Comparison of ENCODE assay signal across 22 cellular contexts in genomic region chr3:106617276-106617675, GRCh38.
"Had no signal": no experiment of that assay in that cellular context is flagged by ENCODE, and none has a peak within 500 bp of the region (broad histone marks: within the 10 kb centered on the region; RNA-seq: fewer than 3 reads in every experiment).

No MANE protein-coding gene starts in this region.

- H3K4me1 ChIP-seq: body of pancreas, psoas muscle, upper lobe of left lung had no signal

- DNase-seq: activated CD4-positive, alpha-beta T cell treated with anti-CD3 and anti-CD28 coated beads, Interleukin-2, amount 10 ng/mL, durations not matched to agents 7 days and 5 days; activated CD8-positive, alpha-beta T cell treated with anti-CD3 and anti-CD28 coated beads, Interleukin-2, amount 10 ng/mL, durations not matched to agents 7 days and 5 days; activated naive CD4-positive, alpha-beta T cell treated with Interleukin-2 at 50 U/mL for 16 hours; activated naive CD8-positive, alpha-beta T cell treated with anti-CD3 and anti-CD28 coated beads, Interleukin-2, amount 10 ng/mL, durations not matched to agents 7 days and 5 days; activated T-cell treated with anti-CD3 and anti-CD28 coated beads, Interleukin-2, amount 50 U/mL, for 24 hours; body of pancreas; dorsolateral prefrontal cortex; immature natural killer cell; kidney glomerular epithelial cell; left ventricle myocardium superior; mucosa of descending colon; naive B cell; ovary; psoas muscle; right cardiac atrium; small intestine; stimulated activated CD4-positive, alpha-beta T cell treated with anti-CD3 and anti-CD28 coated beads, Interleukin-15, amount 100 ng/mL, for 24 hours; stimulated activated CD4-positive, alpha-beta T cell treated with anti-CD3 and anti-CD28 coated beads, Interleukin-2, amount 100 ng/mL, for 48 hours; stimulated activated naive CD8-positive, alpha-beta T cell treated with anti-CD3 and anti-CD28 coated beads, Interleukin-15, amount 100 ng/mL, for 72 hours; T1000; upper lobe of left lung had no signal

- H3K27me3 ChIP-seq: body of pancreas, dorsolateral prefrontal cortex, ovary, upper lobe of left lung had no signal

- H3K4me3 ChIP-seq: body of pancreas, dorsolateral prefrontal cortex, mucosa of descending colon, ovary, psoas muscle, upper lobe of left lung had no signal

- H3K27ac ChIP-seq: body of pancreas, dorsolateral prefrontal cortex, ovary, psoas muscle, upper lobe of left lung had no signal

- H3K9me3 ChIP-seq: body of pancreas, mucosa of descending colon, ovary, psoas muscle had no signal

- ATAC-seq: activated CD4-positive, CD25-positive, alpha-beta regulatory T cell treated with anti-CD3 and anti-CD28 coated beads, Interleukin-2, amount 50 U/mL, for 24 hours; activated CD8-positive, alpha-beta T cell treated with anti-CD3 and anti-CD28 coated beads, Interleukin-2, amount 10 ng/mL, durations not matched to agents 7 days and 5 days; body of pancreas; left ventricle myocardium superior; mucosa of descending colon; psoas muscle; right cardiac atrium; stimulated activated naive CD8-positive, alpha-beta T cell treated with anti-CD3 and anti-CD28 coated beads, Interleukin-15, amount 100 ng/mL, for 72 hours had no signal

- H3K36me3 ChIP-seq: ovary, upper lobe of left lung had no signal
